25 cellular contexts compared by ENCODE assay signal in genomic region chr1:2977886-2978611, GRCh38. TPM values are rescaled to one million over a fixed set of nuclear protein-coding genes. Genes with fewer than 3 reads are reported as not detected.
DNase-seq lines count a peak whose midpoint lies in the region; ATAC-seq and TF ChIP-seq lines count a peak whose summit lies in the region.
"Had no signal": no experiment of that assay in that cellular context is flagged by ENCODE, and none has a peak within 500 bp of the region (broad histone marks: within the 10 kb centered on the region; RNA-seq: fewer than 3 reads in every experiment).

No MANE protein-coding gene starts in this region.

- H3K9me3 ChIP-seq in hepatocyte (ENCODE audit: low read depth) (no peaks in the 10 kb centered on the region), sigmoid colon (no peaks in the 10 kb centered on the region)
- H3K9me3 ChIP-seq: A549 had no signal

- ATAC-seq in natural killer cell treated with Interleukin-12 subunit alpha and Interleukin-12 subunit beta and Interleukin-15 and Interleukin-18, amount 100 ng/mL, for 72 hours: no peak
- no peak for ATAC-seq in natural killer cell
- no peak for ATAC-seq in GM18861 (IDR thresholded peaks at IDR 0.05; ENCODE audit: unreplicated experiment)
- ATAC-seq: A549, GM12878 had no signal

- DNase-seq in natural killer cell treated with Interleukin-12 subunit alpha and Interleukin-12 subunit beta and Interleukin-15 and Interleukin-18, amount 100 ng/mL, for 72 hours (ENCODE audit: low spot score): peak; percentile 34
- DNase-seq in natural killer cell (no peak), hepatocyte (ENCODE audit: low spot score) (peak; percentile 1), sigmoid colon (peak; percentile 53), HFFc6 (no peak), DMS 273 (lab: John Stamatoyannopoulos, UW; ENCODE audit: unreplicated experiment) (no peak)
- no peak for DNase-seq in activated T-cell treated with anti-CD3 and anti-CD28 coated beads, Interleukin-2, amount 50 U/mL, for 24 hours
- DNase-seq: CD4-positive, alpha-beta T cell; DMS53; EL; GOT3; MV-4-11; NCI-H187; NCI-H2107; NCI-H510A; NCI-H774; Right ventricle myocardium superior had no signal

- no peak overlapping the region for H3K4me3 ChIP-seq in hepatocyte
- no peak overlapping the region for H3K4me3 ChIP-seq in sigmoid colon
- H3K4me3 ChIP-seq: A549, GM12878 had no signal

- 88% methylated on average over 7 of the region's 7 CpGs for WGBS in hepatocyte (ENCODE audit: low lambda C conversion rate, missing lambda C conversion rate)
- WGBS in sigmoid colon, 2 donors: 66 to 72% methylated on average over 7 of the region's 7 CpGs

- H3K27me3 ChIP-seq in hepatocyte: no peaks in the 10 kb centered on the region
- peaks cover 0 to 37% (median 6%) of the 10 kb centered on the region in 3 donors for H3K27me3 ChIP-seq in sigmoid colon

- no peak overlapping the region for H3K4me2 ChIP-seq in hepatocyte
- H3K4me2 ChIP-seq: A549, KMS-11 had no signal

- H3K36me3 ChIP-seq in hepatocyte (replicated peaks; ENCODE audit: insufficient read depth, low read depth) (no peaks in the 10 kb centered on the region), sigmoid colon (no peaks in the 10 kb centered on the region)

- H3K4me1 ChIP-seq in hepatocyte (ENCODE audit: insufficient read depth) (no peaks in the 10 kb centered on the region), sigmoid colon (no peaks in the 10 kb centered on the region)
- H3K4me1 ChIP-seq: A549 had no signal

- no peak overlapping the region for H2AFZ ChIP-seq in hepatocyte

- H3K9me2 ChIP-seq in hepatocyte (replicated peaks; ENCODE audit: insufficient read depth): no peaks in the 10 kb centered on the region

- no peaks in the 10 kb centered on the region for H3K27me3 Mint-ChIP-seq in natural killer cell treated with Interleukin-12 subunit alpha and Interleukin-12 subunit beta and Interleukin-15 and Interleukin-18, amount 100 ng/mL, for 72 hours
- H3K27me3 Mint-ChIP-seq in natural killer cell (ENCODE audit: low read depth in 2 of 2) (no peaks in the 10 kb centered on the region), HFFc6 (ENCODE audit: insufficient read depth) (no peaks in the 10 kb centered on the region)
- H3K27me3 Mint-ChIP-seq in activated T-cell treated with anti-CD3 and anti-CD28 coated beads, Interleukin-2, amount 50 U/mL, for 24 hours: no peaks in the 10 kb centered on the region
- H3K27me3 Mint-ChIP-seq: CD4-positive, alpha-beta T cell had no signal

- H3K9me3 Mint-ChIP-seq in natural killer cell treated with Interleukin-12 subunit alpha and Interleukin-12 subunit beta and Interleukin-15 and Interleukin-18, amount 100 ng/mL, for 72 hours: no peaks in the 10 kb centered on the region
- no peaks in the 10 kb centered on the region for H3K9me3 Mint-ChIP-seq in natural killer cell
- peaks cover 9% of the 10 kb centered on the region for H3K9me3 Mint-ChIP-seq in HFFc6
- H3K9me3 Mint-ChIP-seq in activated T-cell treated with anti-CD3 and anti-CD28 coated beads, Interleukin-2, amount 50 U/mL, for 24 hours: no peaks in the 10 kb centered on the region
- H3K9me3 Mint-ChIP-seq: CD4-positive, alpha-beta T cell had no signal

- H3K79me2 ChIP-seq in hepatocyte: no peaks in the 10 kb centered on the region

- intact Hi-C loops in natural killer cell (cut with micrococcal nuclease): no loop called here
- intact Hi-C loops in sigmoid colon (cut with DNase I): no loop called here

- no peak for TF ChIP-seq EP300 in sigmoid colon (IDR thresholded peaks at IDR 0.05)

- H3K27ac ChIP-seq in hepatocyte (no peak overlapping the region), sigmoid colon (no peak overlapping the region)
- H3K27ac ChIP-seq: A549, HL-60, KMS-11 had no signal

- TF ChIP-seq POLR2A in sigmoid colon (IDR thresholded peaks at IDR 0.05): no peak

- H4K20me1 ChIP-seq in hepatocyte (ENCODE audit: insufficient read depth, poor library complexity, severe bottlenecking): no peaks in the 10 kb centered on the region

- H3K4me1 Mint-ChIP-seq in natural killer cell treated with Interleukin-12 subunit alpha and Interleukin-12 subunit beta and Interleukin-15 and Interleukin-18, amount 100 ng/mL, for 72 hours (ENCODE audit: low read depth in 2 of 2): peaks cover 0 to 8% of the 10 kb centered on the region in 2 donors
- peaks cover 9 to 10% of the 10 kb centered on the region in 2 donors for H3K4me1 Mint-ChIP-seq in natural killer cell
- H3K4me1 Mint-ChIP-seq in HFFc6 (ENCODE audit: low read depth): no peaks in the 10 kb centered on the region
- peaks cover 4% of the 10 kb centered on the region for H3K4me1 Mint-ChIP-seq in activated T-cell treated with anti-CD3 and anti-CD28 coated beads, Interleukin-2, amount 50 U/mL, for 24 hours (ENCODE audit: low read depth)

- TF ChIP-seq CTCF in natural killer cell (IDR thresholded peaks at IDR 0.05): no peak
- TF ChIP-seq CTCF in hepatocyte (IDR thresholded peaks at IDR 0.05; ENCODE audit: poor library complexity): no peak
- TF ChIP-seq CTCF in sigmoid colon (IDR thresholded peaks at IDR 0.05): no peak
- TF ChIP-seq CTCF in HFFc6 (IDR thresholded peaks at IDR 0.05): no peak

- H3K4me3 Mint-ChIP-seq in natural killer cell treated with Interleukin-12 subunit alpha and Interleukin-12 subunit beta and Interleukin-15 and Interleukin-18, amount 100 ng/mL, for 72 hours: no peak overlapping the region
- no peak overlapping the region for H3K4me3 Mint-ChIP-seq in natural killer cell
- no peak overlapping the region for H3K4me3 Mint-ChIP-seq in HFFc6
- no peak overlapping the region for H3K4me3 Mint-ChIP-seq in activated T-cell treated with anti-CD3 and anti-CD28 coated beads, Interleukin-2, amount 50 U/mL, for 24 hours
- H3K4me3 Mint-ChIP-seq: CD4-positive, alpha-beta T cell had no signal

- H3K36me3 Mint-ChIP-seq in natural killer cell treated with Interleukin-12 subunit alpha and Interleukin-12 subunit beta and Interleukin-15 and Interleukin-18, amount 100 ng/mL, for 72 hours: no peaks in the 10 kb centered on the region
- H3K36me3 Mint-ChIP-seq in natural killer cell (no peaks in the 10 kb centered on the region), HFFc6 (ENCODE audit: low read depth) (peaks cover 4% of the 10 kb centered on the region; the same call in 1 of the 2 replicates)
- H3K36me3 Mint-ChIP-seq in activated T-cell treated with anti-CD3 and anti-CD28 coated beads, Interleukin-2, amount 50 U/mL, for 24 hours (ENCODE audit: low read depth): no peaks in the 10 kb centered on the region

- no peak overlapping the region for H3K27ac Mint-ChIP-seq in natural killer cell treated with Interleukin-12 subunit alpha and Interleukin-12 subunit beta and Interleukin-15 and Interleukin-18, amount 100 ng/mL, for 72 hours
- H3K27ac Mint-ChIP-seq in natural killer cell (no peak overlapping the region), HFFc6 (no peak overlapping the region)
- no peak overlapping the region for H3K27ac Mint-ChIP-seq in activated T-cell treated with anti-CD3 and anti-CD28 coated beads, Interleukin-2, amount 50 U/mL, for 24 hours
- H3K27ac Mint-ChIP-seq: CD4-positive, alpha-beta T cell had no signal

RNA-seq across cellular contexts. Expression of gene ACTRT2, which starts 43.2 kb away (rescaled TPM):
- total RNA-seq in natural killer cell treated with Interleukin-12 subunit alpha and Interleukin-12 subunit beta and Interleukin-15 and Interleukin-18, amount 100 ng/mL, for 72 hours: not detected
- total RNA-seq in natural killer cell (not detected), hepatocyte (not detected in 2 replicates), sigmoid colon (not detected)
- polyA plus RNA-seq in hepatocyte (not detected in 2 replicates), sigmoid colon (not detected)
- total RNA-seq in HFFc6 (2021; fragmentation: NEBNext Ultra II Directional; extraction: Animal tissue kit (Norgen Biotek cat#: 25700)): not detected
- total RNA-seq: CD4-positive, alpha-beta T cell; GM12878; HT1080; OCI-LY7; Right ventricle myocardium superior had no signal
- polyA plus RNA-seq: A549, BJ, GM12878 had no signal

Comparison
In these comparisons a context has a peak if more than half of its experiments do, and no peak if none do; other contexts are left out.
1. DNase-seq: peak in natural killer cell treated with Interleukin-12 subunit alpha and Interleukin-12 subunit beta and Interleukin-15 and Interleukin-18, amount 100 ng/mL, for 72 hours (single experiment), hepatocyte (single experiment) and sigmoid colon (single experiment); none in natural killer cell (single experiment), HFFc6 (single experiment), activated T-cell treated with anti-CD3 and anti-CD28 coated beads, Interleukin-2, amount 50 U/mL, for 24 hours (single experiment) and DMS 273 (single experiment).